In genomic region chr14:19874842-19875241, GRCh38 we compare ENCODE assay signal across 34 cellular contexts.
"Had no signal": no experiment of that assay in that cellular context is flagged by ENCODE, and none has a peak within 500 bp of the region (broad histone marks: within the 10 kb centered on the region; RNA-seq: fewer than 3 reads in every experiment).

Gene OR4K2, plus strand, starts transcription at chr14:19875142. Its CDS starts 1,126 bp downstream, at chr14:19876268.

- DNase-seq: Karpas-422, Kasumi-1, MG63, MM.1S, MV-4-11, NCI-H1048, NCI-H1092, NCI-H1092 treated with DMSO at 0.1 percent for 48 hours, NCI-H1105, NCI-H1105 treated with DMSO at 0.1 percent for 48 hours, NCI-H1417, NCI-H1417 treated with DMSO at 0.1 percent for 48 hours, NCI-H1436, NCI-H1436 treated with DMSO at 0.1 percent for 48 hours, NCI-H146, NCI-H1694, NCI-H1694 treated with DMSO at 0.1 percent for 48 hours, NCI-H187, NCI-H187 treated with DMSO at 0.1 percent for 48 hours, NCI-H1930, NCI-H2029, NCI-H2029 treated with DMSO at 0.1 percent for 48 hours, NCI-H2081, NCI-H2081 treated with DMSO at 0.1 percent for 48 hours, NCI-H2107, NCI-H2171, NCI-H2227 treated with DMSO at 0.1 percent for 48 hours, NCI-H226, NCI-H345, NCI-H446, NCI-H446 treated with DMSO at 0.1 percent for 48 hours, NCI-H510A, NCI-H510A treated with DMSO at 0.1 percent for 48 hours, NCI-H524 had no signal

- H3K4me3 ChIP-seq: MG63 had no signal

- H3K9me3 ChIP-seq: MG63 had no signal
